ENCODE assay signal across 14 cellular contexts in the genomic region with DNA sequence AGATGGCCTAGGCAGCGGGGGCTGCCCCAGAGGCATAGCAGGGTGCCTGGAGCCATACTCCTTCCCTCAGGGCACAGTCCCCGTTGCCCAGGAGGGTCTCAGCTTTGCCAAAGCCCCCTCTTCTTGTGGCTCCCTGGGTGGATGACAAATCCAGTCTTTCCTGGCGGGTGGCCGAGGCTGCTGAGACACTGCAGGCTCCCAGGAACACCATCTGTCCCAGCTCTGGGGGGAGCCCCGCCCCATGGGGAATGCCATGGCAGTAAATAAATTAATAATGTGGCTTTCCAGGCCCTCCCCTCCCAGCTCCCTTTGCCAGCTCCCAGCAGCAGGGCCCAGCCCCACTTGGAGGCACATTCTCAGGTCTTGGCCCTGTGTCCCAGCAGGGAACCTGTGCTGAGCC. TPM values are rescaled to one million over a fixed set of nuclear protein-coding genes. Genes with fewer than 3 reads are reported as not detected.
DNase-seq lines count a peak whose midpoint lies in the region; ATAC-seq and TF ChIP-seq lines count a peak whose summit lies in the region.
"Had no signal": no experiment of that assay in that cellular context is flagged by ENCODE, and none has a peak within 500 bp of the region (broad histone marks: within the 10 kb centered on the region; RNA-seq: fewer than 3 reads in every experiment).

No MANE protein-coding gene starts in this region.

- H3K4me3 ChIP-seq in esophagus (ENCODE audit: low read depth in 1 of 2, low read length in 2 of 2) (no peak overlapping the region), muscle layer of colon (ENCODE audit: low read depth in 1 of 2, low read length in 2 of 2) (peak overlapping the region in 1 of 2 donors; percentile 42), upper lobe of right lung (no peak overlapping the region)
- H3K4me3 ChIP-seq: ovary, PC-9 had no signal

- H3K27me3 Mint-ChIP-seq in immature natural killer cell (ENCODE audit: low read depth in 3 of 3): peaks cover 0 to 1% (median 0%) of the 10 kb centered on the region in 3 donors
- H3K27me3 Mint-ChIP-seq: stimulated activated naive CD8-positive, alpha-beta T cell treated with anti-CD3 and anti-CD28 coated beads, Interleukin-15, Interleukin-2, amounts not matched to agents 100 ng/mL and 50 ng/mL, for 24 hours had no signal

- H3K36me3 Mint-ChIP-seq in immature natural killer cell: no peaks in the 10 kb centered on the region
- H3K36me3 Mint-ChIP-seq: activated naive CD8-positive, alpha-beta T cell treated with anti-CD3 and anti-CD28 coated beads for 36 hours had no signal

- TF ChIP-seq CTCF in upper lobe of right lung (IDR thresholded peaks at IDR 0.05): no peak

- H3K27me3 ChIP-seq in esophagus (ENCODE audit: control insufficient read depth in 1 of 2, insufficient read depth in 2 of 2, low read length in 2 of 2): no peaks in the 10 kb centered on the region
- no peaks in the 10 kb centered on the region for H3K27me3 ChIP-seq in muscle layer of colon (ENCODE audit: control insufficient read depth in 1 of 2, insufficient read depth in 2 of 2, low read length in 2 of 2)
- no peaks in the 10 kb centered on the region for H3K27me3 ChIP-seq in upper lobe of right lung
- H3K27me3 ChIP-seq: ovary had no signal

- 59 to 85% methylated on average over 5 of the region's 5 CpGs for WGBS in esophagus, 2 donors

- H3K9me3 Mint-ChIP-seq in immature natural killer cell: no peaks in the 10 kb centered on the region
- H3K9me3 Mint-ChIP-seq: activated naive CD8-positive, alpha-beta T cell treated with anti-CD3 and anti-CD28 coated beads for 36 hours; stimulated activated naive CD8-positive, alpha-beta T cell treated with anti-CD3 and anti-CD28 coated beads, Interleukin-15, Interleukin-2, amounts not matched to agents 100 ng/mL and 50 ng/mL, for 24 hours; T-helper 2 cell treated with Interferon-gamma antibody and Interleukin-4, amounts not matched to agents 5 μg/mL and 100 μg/mL, for 36 hours had no signal

- H3K36me3 ChIP-seq in esophagus (ENCODE audit: control insufficient read depth in 2 of 2, insufficient read depth in 2 of 2, low read length in 1 of 2) (no peaks in the 10 kb centered on the region), muscle layer of colon (ENCODE audit: insufficient read depth, low read length) (peaks cover 4% of the 10 kb centered on the region), upper lobe of right lung (no peaks in the 10 kb centered on the region)
- H3K36me3 ChIP-seq: ovary had no signal

- peak; percentile 95 for DNase-seq in NCI-H446 treated with DMSO at 0.1 percent for 48 hours (lab: John Stamatoyannopoulos, UW)
- no peak for DNase-seq in upper lobe of right lung
- DNase-seq in SHP77 (lab: John Stamatoyannopoulos, UW): no peak
- no peak for DNase-seq in immature natural killer cell
- DNase-seq in NCI-H2196 treated with DMSO at 0.1 percent for 48 hours (lab: John Stamatoyannopoulos, UW; ENCODE audit: unreplicated experiment): no peak
- DNase-seq: activated naive CD8-positive, alpha-beta T cell treated with anti-CD3 and anti-CD28 coated beads for 36 hours; cortex of kidney; ovary had no signal

- no peaks in the 10 kb centered on the region for H3K9me3 ChIP-seq in esophagus (ENCODE audit: control insufficient read depth in 2 of 2, insufficient read depth in 1 of 2, low read depth in 1 of 2, low read length in 1 of 2)
- no peaks in the 10 kb centered on the region for H3K9me3 ChIP-seq in muscle layer of colon (ENCODE audit: low read length)
- no peaks in the 10 kb centered on the region for H3K9me3 ChIP-seq in upper lobe of right lung
- H3K9me3 ChIP-seq: ovary had no signal

- no peak overlapping the region for H3K9ac ChIP-seq in muscle layer of colon (ENCODE audit: low read length)

- no peak overlapping the region for H3K27ac Mint-ChIP-seq in immature natural killer cell
- H3K27ac Mint-ChIP-seq: activated naive CD8-positive, alpha-beta T cell treated with anti-CD3 and anti-CD28 coated beads for 36 hours; stimulated activated naive CD8-positive, alpha-beta T cell treated with anti-CD3 and anti-CD28 coated beads, Interleukin-15, Interleukin-2, amounts not matched to agents 100 ng/mL and 50 ng/mL, for 24 hours; T-helper 2 cell treated with Interferon-gamma antibody and Interleukin-4, amounts not matched to agents 5 μg/mL and 100 μg/mL, for 36 hours had no signal

- H3K4me1 Mint-ChIP-seq in immature natural killer cell: no peaks in the 10 kb centered on the region
- H3K4me1 Mint-ChIP-seq: activated naive CD8-positive, alpha-beta T cell treated with anti-CD3 and anti-CD28 coated beads for 36 hours had no signal

- no peak overlapping the region for H3K4me3 Mint-ChIP-seq in immature natural killer cell
- H3K4me3 Mint-ChIP-seq: activated naive CD8-positive, alpha-beta T cell treated with anti-CD3 and anti-CD28 coated beads for 36 hours; stimulated activated naive CD8-positive, alpha-beta T cell treated with anti-CD3 and anti-CD28 coated beads, Interleukin-15, Interleukin-2, amounts not matched to agents 100 ng/mL and 50 ng/mL, for 24 hours; T-helper 2 cell treated with Interferon-gamma antibody and Interleukin-4, amounts not matched to agents 5 μg/mL and 100 μg/mL, for 36 hours had no signal

- intact Hi-C loops in upper lobe of right lung (cut with DNase I): no loop called here

- ATAC-seq in upper lobe of right lung (no peak), GM18870 (IDR thresholded peaks at IDR 0.05; ENCODE audit: unreplicated experiment) (no peak)

- H3K4me1 ChIP-seq in esophagus (ENCODE audit: control insufficient read depth in 2 of 2, insufficient read depth in 2 of 2, low read length in 1 of 2) (peaks cover 7 to 19% of the 10 kb centered on the region in 2 donors), muscle layer of colon (ENCODE audit: insufficient read depth, low read length) (peaks cover 97% of the 10 kb centered on the region), upper lobe of right lung (peaks cover 24% of the 10 kb centered on the region)

- H3K27ac ChIP-seq in esophagus (ENCODE audit: low read depth in 2 of 2, low read length in 1 of 2) (peak overlapping the region; percentile 11 to 65), muscle layer of colon (ENCODE audit: low read depth, low read length) (peak overlapping the region; percentile 97), upper lobe of right lung (peak overlapping the region; percentile 17)
- H3K27ac ChIP-seq: ovary, PC-9 had no signal

RNA-seq across cellular contexts. Expression of gene PDE2A, which starts 45.0 kb away (rescaled TPM):
- polyA plus RNA-seq in esophagus: 1 to 10 TPM; 6.9 to 7.6 TPM
- total RNA-seq in upper lobe of right lung: 27.3 TPM
- polyA plus RNA-seq in immature natural killer cell: not detected

Comparison
In these comparisons a context has a peak if more than half of its experiments do, and no peak if none do; other contexts are left out.
1. H3K27ac ChIP-seq: peak in every context shown above with its lines; median percentile 97 in muscle layer of colon; 38 in esophagus; 17 in upper lobe of right lung.
2. RNA of gene PDE2A, which starts 45.0 kb away (polyA plus RNA-seq): 6.9 to 7.6 TPM in esophagus; not detected in immature natural killer cell; every median in the first group is over 4 times any median in the second.